In the genomic region with DNA sequence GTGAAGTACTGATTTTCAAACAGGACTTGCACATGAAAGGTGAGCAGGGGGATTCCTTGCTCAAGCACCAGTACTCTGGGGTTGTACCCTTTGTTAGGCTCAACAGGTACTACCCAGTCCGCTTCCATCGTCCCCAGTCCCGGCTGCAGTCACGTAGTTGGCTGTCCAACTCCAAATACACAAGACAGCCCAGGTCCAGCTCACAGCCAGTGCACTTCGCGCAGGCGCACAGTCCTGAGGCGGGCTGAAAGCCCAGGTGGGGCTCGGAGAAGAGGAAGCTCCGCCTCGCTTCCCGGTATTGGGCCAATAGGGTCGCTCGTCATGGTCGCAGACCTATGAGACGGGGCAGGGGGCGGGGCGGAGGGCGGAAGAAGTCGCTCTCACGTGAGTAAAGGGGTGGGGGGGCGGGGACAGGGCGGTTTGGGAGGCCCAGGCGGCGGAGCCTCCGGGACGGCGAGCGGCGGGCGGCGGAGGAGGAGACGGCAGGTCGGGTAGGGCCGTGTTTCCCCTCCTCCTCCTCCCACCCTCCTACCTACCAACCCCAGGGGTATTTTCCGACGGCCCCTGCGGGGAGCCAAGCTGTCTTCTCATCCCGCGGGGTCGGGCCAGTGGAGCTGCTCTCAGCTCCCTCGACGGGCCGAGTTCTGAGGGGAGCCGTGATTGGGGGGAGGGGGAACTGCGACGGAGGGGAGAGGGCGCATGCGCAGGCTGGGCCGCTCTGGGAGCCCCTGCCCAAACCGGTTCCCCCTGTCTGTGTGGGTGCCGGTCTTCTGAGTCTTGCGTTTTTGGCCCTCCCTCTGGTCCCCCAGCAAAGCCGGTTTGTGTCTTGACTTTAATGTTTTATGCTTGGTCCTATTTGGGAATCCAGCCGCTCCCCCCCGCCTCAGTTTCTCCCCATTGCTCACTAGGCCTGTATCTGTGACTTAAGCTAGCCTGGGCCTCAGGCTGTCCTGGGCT, we compare ENCODE assay signal across 7 cellular contexts.
DNase-seq lines count a peak whose midpoint lies in the region; ATAC-seq and TF ChIP-seq lines count a peak whose summit lies in the region.

A gene (plus strand): TSS at position 418 of the 957 bp plus-strand sequence. CDS start 16,040 bp downstream, outside the sequence.

- peak within 1 kb of the TSS; percentile 97 for H3K4me3 ChIP-seq in astrocyte of the spinal cord (ENCODE audit: low read depth, low read length)
- H3K4me3 ChIP-seq in retinal pigment epithelial cell (ENCODE audit: low read length): peak within 1 kb of the TSS; percentile 85

- TF ChIP-seq CTCF in astrocyte of the spinal cord (IDR thresholded peaks at IDR 0.05; ENCODE audit: low read depth, low read length) (no peak), retinal pigment epithelial cell (conservative IDR thresholded peaks at IDR 0.05; ENCODE audit: low read depth, low read length) (no peak)

- peak; percentile 98 for DNase-seq in NCI-H2081 (lab: John Stamatoyannopoulos, UW)
- peak; percentile 90 for DNase-seq in T1000 (lab: John Stamatoyannopoulos, UW)
- peak; percentile 99 for DNase-seq in astrocyte of the spinal cord (ENCODE audit: low read depth, low spot score)
- peak; percentile 80 to 99 (median 96) for DNase-seq in hypothalamus (lab: John Stamatoyannopoulos, UW)
- peak; percentile 92 for DNase-seq in retinal pigment epithelial cell (ENCODE audit: low read depth)

- in situ Hi-C loops in astrocyte of the spinal cord (cut with HindIII; ENCODE audit: low sequenced_read_pairs): no loop called here

- peak; percentile 93 for ATAC-seq in GM18508 (IDR thresholded peaks at IDR 0.05; ENCODE audit: insufficient read depth, unreplicated experiment)
- peak; percentile 94 for ATAC-seq in HG03025 (IDR thresholded peaks at IDR 0.05; ENCODE audit: low FRiP score, unreplicated experiment)

Comparison
In these comparisons a context has a peak if more than half of its experiments do, and no peak if none do; other contexts are left out.
1. Peak in every context shown above with its lines: DNase-seq, ATAC-seq and H3K4me3 ChIP-seq.